10 cellular contexts compared by ENCODE assay signal in genomic region chr5:168292783-168293696, GRCh38. TPM values are rescaled to one million over a fixed set of nuclear protein-coding genes. Genes with fewer than 3 reads are reported as not detected.
DNase-seq lines count a peak whose midpoint lies in the region; ATAC-seq, FAIRE-seq and TF ChIP-seq lines count a peak whose summit lies in the region.
"Had no signal": no experiment of that assay in that cellular context is flagged by ENCODE, and none has a peak within 500 bp of the region (broad histone marks: within the 10 kb centered on the region; RNA-seq: fewer than 3 reads in every experiment).

No MANE protein-coding gene starts in this region.

- FAIRE-seq in keratinocyte (lab: Jason Lieb, UNC), result no peak

- H3K9me3 Mint-ChIP-seq in activated CD4-positive, alpha-beta memory T cell treated with anti-CD3 and anti-CD28 coated beads for 36 hours, result no peaks in the 10 kb centered on the region
- H3K9me3 Mint-ChIP-seq in activated CD4-positive, alpha-beta memory T cell treated with anti-CD3 and anti-CD28 coated beads, Interleukin-2, amount 10 ng/mL, durations not matched to agents 7 days and 5 days, result no peaks in the 10 kb centered on the region
- no peaks in the 10 kb centered on the region for H3K9me3 Mint-ChIP-seq in activated CD8-positive, alpha-beta T cell treated with anti-CD3 and anti-CD28 coated beads for 36 hours

- 38 to 46% methylated on average over 18 of the region's 18 CpGs for WGBS in thyroid gland, 2 donors

- H2AFZ ChIP-seq in keratinocyte (ENCODE audit: control insufficient read depth, low read length), result no peak overlapping the region

- H3K9me3 ChIP-seq in keratinocyte (ENCODE audit: control insufficient read depth, low read depth, low read length) (no peaks in the 10 kb centered on the region), thyroid gland (no peaks in the 10 kb centered on the region)

- peaks cover 58% of the 10 kb centered on the region for H3K79me2 ChIP-seq in keratinocyte (ENCODE audit: control insufficient read depth, insufficient read depth, low read length)

- no peak for DNase-seq in activated CD4-positive, alpha-beta memory T cell treated with anti-CD3 and anti-CD28 coated beads for 36 hours
- no peak for DNase-seq in activated CD4-positive, alpha-beta memory T cell treated with anti-CD3 and anti-CD28 coated beads, Interleukin-2, amount 10 ng/mL, durations not matched to agents 7 days and 5 days
- DNase-seq in activated CD8-positive, alpha-beta T cell treated with anti-CD3 and anti-CD28 coated beads for 36 hours, result no peak
- DNase-seq in keratinocyte (ENCODE audit: low read depth, low spot score), result no peak
- DNase-seq in thyroid gland, result no peak
- no peak for DNase-seq in nucleus accumbens (lab: John Stamatoyannopoulos, UW)
- no peak for DNase-seq in pons (ENCODE audit: low spot score)
- DNase-seq: activated naive CD4-positive, alpha-beta T cell treated with anti-CD3 and anti-CD28 coated beads, Interleukin-2, amount 50 U/mL, for 16 hours had no signal

- H3K4me3 ChIP-seq in keratinocyte (ENCODE audit: control insufficient read depth in 2 of 3, extremely low read depth in 1 of 3, insufficient read depth in 2 of 3, low read depth in 1 of 3, low read length in 3 of 3) (peak overlapping the region; percentile 68 to 83 (median 77)), thyroid gland (replicated peaks in 1 of 3) (peak overlapping the region; percentile 1 to 48 (median 24))

- H3K27me3 Mint-ChIP-seq in activated CD4-positive, alpha-beta memory T cell treated with anti-CD3 and anti-CD28 coated beads for 36 hours, result peaks cover 10% of the 10 kb centered on the region
- H3K27me3 Mint-ChIP-seq in activated CD4-positive, alpha-beta memory T cell treated with anti-CD3 and anti-CD28 coated beads, Interleukin-2, amount 10 ng/mL, durations not matched to agents 7 days and 5 days, result peaks cover 35% of the 10 kb centered on the region
- H3K27me3 Mint-ChIP-seq in activated CD8-positive, alpha-beta T cell treated with anti-CD3 and anti-CD28 coated beads for 36 hours, result peaks cover 39% of the 10 kb centered on the region

- peak overlapping the region; percentile 20 for H3K4me3 Mint-ChIP-seq in activated CD4-positive, alpha-beta memory T cell treated with anti-CD3 and anti-CD28 coated beads for 36 hours
- no peak overlapping the region for H3K4me3 Mint-ChIP-seq in activated CD4-positive, alpha-beta memory T cell treated with anti-CD3 and anti-CD28 coated beads, Interleukin-2, amount 10 ng/mL, durations not matched to agents 7 days and 5 days
- H3K4me3 Mint-ChIP-seq in activated CD8-positive, alpha-beta T cell treated with anti-CD3 and anti-CD28 coated beads for 36 hours, result peak overlapping the region; percentile 21

- H3K36me3 Mint-ChIP-seq in activated CD4-positive, alpha-beta memory T cell treated with anti-CD3 and anti-CD28 coated beads for 36 hours, result no peaks in the 10 kb centered on the region
- H3K36me3 Mint-ChIP-seq in activated CD4-positive, alpha-beta memory T cell treated with anti-CD3 and anti-CD28 coated beads, Interleukin-2, amount 10 ng/mL, durations not matched to agents 7 days and 5 days (ENCODE audit: low read depth), result no peaks in the 10 kb centered on the region
- no peaks in the 10 kb centered on the region for H3K36me3 Mint-ChIP-seq in activated CD8-positive, alpha-beta T cell treated with anti-CD3 and anti-CD28 coated beads for 36 hours (ENCODE audit: low read depth)

- no peak for ATAC-seq in activated CD8-positive, alpha-beta T cell treated with anti-CD3 and anti-CD28 coated beads for 36 hours
- ATAC-seq in GM21528 (IDR thresholded peaks at IDR 0.05; ENCODE audit: low FRiP score, unreplicated experiment), result no peak

- peak overlapping the region; percentile 53 for H3K4me2 ChIP-seq in keratinocyte (ENCODE audit: control insufficient read depth, extremely low read depth, insufficient read depth, low read depth, low read length)

- H4K20me1 ChIP-seq in keratinocyte (ENCODE audit: control insufficient read depth, extremely low read depth, insufficient read depth, low read length), result no peaks in the 10 kb centered on the region

- no peak overlapping the region for H3K27ac ChIP-seq in keratinocyte (ENCODE audit: control insufficient read depth, insufficient read depth, low read length)
- H3K27ac ChIP-seq in thyroid gland, result peak overlapping the region; percentile 68 to 94 (median 90)

- CTCF ChIA-PET in activated CD4-positive, alpha-beta memory T cell treated with anti-CD3 and anti-CD28 coated beads for 36 hours (lab: Charles Lee), result interaction anchor here (1.0 to 1.4 kb wide), 2 partner anchors 12 to 117 kb away, joined by 3 to 6 read pairs; no protein-coding TSS in a partner anchor
- CTCF ChIA-PET in activated CD4-positive, alpha-beta memory T cell treated with anti-CD3 and anti-CD28 coated beads, Interleukin-2, amount 10 ng/mL, durations not matched to agents 7 days and 5 days (lab: Charles Lee), result no interaction called here
- CTCF ChIA-PET in activated CD8-positive, alpha-beta T cell treated with anti-CD3 and anti-CD28 coated beads for 36 hours (lab: Charles Lee), result no interaction called here

- TF ChIP-seq CTCF in activated CD8-positive, alpha-beta T cell treated with anti-CD3 and anti-CD28 coated beads for 36 hours (IDR thresholded peaks at IDR 0.05), result no peak
- TF ChIP-seq CTCF in keratinocyte (optimal IDR thresholded peaks at IDR 0.05 in 1 of 3, IDR thresholded peaks at IDR 0.05 in 1 of 3, conservative IDR thresholded peaks at IDR 0.05 in 1 of 3; ENCODE audit: extremely low read depth in 1 of 3, insufficient read depth in 2 of 3, low read length in 3 of 3) (no peak), thyroid gland (IDR thresholded peaks at IDR 0.05) (no peak)

- dilution Hi-C loops in keratinocyte (cut with MboI; ENCODE audit: extremely low pct_ligation_motif_present, low sequenced_read_pairs), result no loop called here

- no peaks in the 10 kb centered on the region for H3K9me1 ChIP-seq in keratinocyte (ENCODE audit: control insufficient read depth, extremely low read depth, insufficient read depth, low read length)

- H3K9ac ChIP-seq in keratinocyte (ENCODE audit: control insufficient read depth, extremely low read depth, insufficient read depth, low read length), result peak overlapping the region; percentile 69

- H3K4me1 Mint-ChIP-seq in activated CD4-positive, alpha-beta memory T cell treated with anti-CD3 and anti-CD28 coated beads for 36 hours (ENCODE audit: low read depth), result peaks cover 19% of the 10 kb centered on the region
- peaks cover 5% of the 10 kb centered on the region for H3K4me1 Mint-ChIP-seq in activated CD4-positive, alpha-beta memory T cell treated with anti-CD3 and anti-CD28 coated beads, Interleukin-2, amount 10 ng/mL, durations not matched to agents 7 days and 5 days
- H3K4me1 Mint-ChIP-seq in activated CD8-positive, alpha-beta T cell treated with anti-CD3 and anti-CD28 coated beads for 36 hours (ENCODE audit: low read depth), result peaks cover 5% of the 10 kb centered on the region

- TF ChIP-seq POLR2A in thyroid gland (IDR thresholded peaks at IDR 0.05), result no peak

- intact Hi-C loops in activated CD4-positive, alpha-beta memory T cell treated with anti-CD3 and anti-CD28 coated beads for 36 hours (cut with micrococcal nuclease), result loop anchor here (5.0 kb wide), 1 partner anchor 314 kb away; no protein-coding TSS in a partner anchor
- intact Hi-C loops in activated CD8-positive, alpha-beta T cell treated with anti-CD3 and anti-CD28 coated beads for 36 hours (cut with micrococcal nuclease), result no loop called here
- intact Hi-C loops in thyroid gland (cut with DNase I), result no loop called here

- peaks cover 0 to 9% of the 10 kb centered on the region in 2 experiments for H3K36me3 ChIP-seq in keratinocyte (ENCODE audit: control insufficient read depth in 2 of 2, extremely low read depth in 1 of 2, insufficient read depth in 2 of 2, low read length in 2 of 2)
- no peaks in the 10 kb centered on the region for H3K36me3 ChIP-seq in thyroid gland

- H3K4me1 ChIP-seq in keratinocyte (ENCODE audit: control insufficient read depth, extremely low read depth, insufficient read depth, low read length) (peaks cover 56% of the 10 kb centered on the region), thyroid gland (peaks cover 41 to 65% of the 10 kb centered on the region in 2 donors)

- POLR2A ChIA-PET in activated CD4-positive, alpha-beta memory T cell treated with anti-CD3 and anti-CD28 coated beads for 36 hours (lab: Charles Lee), result no interaction called here
- POLR2A ChIA-PET in activated CD4-positive, alpha-beta memory T cell treated with anti-CD3 and anti-CD28 coated beads, Interleukin-2, amount 10 ng/mL, durations not matched to agents 7 days and 5 days (lab: Charles Lee), result no interaction called here
- POLR2A ChIA-PET in activated CD8-positive, alpha-beta T cell treated with anti-CD3 and anti-CD28 coated beads for 36 hours (lab: Charles Lee), result no interaction called here

- no peaks in the 10 kb centered on the region for H3K27me3 ChIP-seq in keratinocyte (ENCODE audit: control insufficient read depth, extremely low read depth, insufficient read depth, low read length)
- no peaks in the 10 kb centered on the region for H3K27me3 ChIP-seq in thyroid gland

- H3K27ac Mint-ChIP-seq in activated CD4-positive, alpha-beta memory T cell treated with anti-CD3 and anti-CD28 coated beads for 36 hours, result no peak overlapping the region
- no peak overlapping the region for H3K27ac Mint-ChIP-seq in activated CD4-positive, alpha-beta memory T cell treated with anti-CD3 and anti-CD28 coated beads, Interleukin-2, amount 10 ng/mL, durations not matched to agents 7 days and 5 days
- no peak overlapping the region for H3K27ac Mint-ChIP-seq in activated CD8-positive, alpha-beta T cell treated with anti-CD3 and anti-CD28 coated beads for 36 hours
- H3K27ac Mint-ChIP-seq: CD14-positive monocyte had no signal

RNA-seq across cellular contexts. Expression of gene WWC1, which starts 1.6 kb away (rescaled TPM):
- total RNA-seq in activated CD4-positive, alpha-beta memory T cell treated with anti-CD3 and anti-CD28 coated beads for 36 hours, result 1 to 10 TPM in 1 of 2 experiments, under 1 TPM in 1; 0.82 to 1.3 TPM
- total RNA-seq in activated CD4-positive, alpha-beta memory T cell treated with anti-CD3 and anti-CD28 coated beads, Interleukin-2, amount 10 ng/mL, durations not matched to agents 7 days and 5 days, result not detected
- total RNA-seq in activated CD8-positive, alpha-beta T cell treated with anti-CD3 and anti-CD28 coated beads for 36 hours, result under 1 TPM; 0.45 to 0.47 TPM
- 18.3 to 22.6 TPM (median 19.8 TPM) in 3 replicates for polyA plus RNA-seq in keratinocyte
- 32.8 TPM for polyA plus RNA-seq in keratinocyte (2011; ENCODE audit: low read depth)
- polyA plus RNA-seq in keratinocyte (2011; cell fraction: cytosol; rRNA removed), result 17.6 and 21.8 TPM in 2 replicates
- 33.1 and 38.0 TPM in 2 replicates for polyA plus RNA-seq in keratinocyte (2011; cell fraction: nucleus; rRNA removed)
- 29.5 and 31.5 TPM in 2 replicates for polyA plus RNA-seq in keratinocyte (2012; ENCODE audit: low replicate concordance)
- 31.9 to 43.2 TPM (median 33.1 TPM) in 3 replicates for polyA minus RNA-seq in keratinocyte
- 21.5 TPM for polyA minus RNA-seq in keratinocyte (2011; cell fraction: cytosol; rRNA and poly(A)+ RNA removed)
- polyA minus RNA-seq in keratinocyte (2011; cell fraction: nucleus; rRNA and poly(A)+ RNA removed), result 22.1 and 30.9 TPM in 2 replicates
- total RNA-seq in thyroid gland, result 10 to 100 TPM; 38.7 to 80.1 (median 54.0) TPM
- polyA plus RNA-seq: CD14-positive monocyte had no signal

Comparison
In these comparisons a context has a peak if more than half of its experiments do, and no peak if none do; other contexts are left out.
1. RNA of gene WWC1, which starts 1.6 kb away (total RNA-seq): 38.7 to 80.1 TPM in thyroid gland; 0.82 to 1.3 TPM in activated CD4-positive, alpha-beta memory T cell treated with anti-CD3 and anti-CD28 coated beads for 36 hours, 0.45 to 0.47 TPM in activated CD8-positive, alpha-beta T cell treated with anti-CD3 and anti-CD28 coated beads for 36 hours and not detected in activated CD4-positive, alpha-beta memory T cell treated with anti-CD3 and anti-CD28 coated beads, Interleukin-2, amount 10 ng/mL, durations not matched to agents 7 days and 5 days; every median in the first group is over 10 times any median in the second.